ENCODE assay signal across 26 cellular contexts in the genomic region with DNA sequence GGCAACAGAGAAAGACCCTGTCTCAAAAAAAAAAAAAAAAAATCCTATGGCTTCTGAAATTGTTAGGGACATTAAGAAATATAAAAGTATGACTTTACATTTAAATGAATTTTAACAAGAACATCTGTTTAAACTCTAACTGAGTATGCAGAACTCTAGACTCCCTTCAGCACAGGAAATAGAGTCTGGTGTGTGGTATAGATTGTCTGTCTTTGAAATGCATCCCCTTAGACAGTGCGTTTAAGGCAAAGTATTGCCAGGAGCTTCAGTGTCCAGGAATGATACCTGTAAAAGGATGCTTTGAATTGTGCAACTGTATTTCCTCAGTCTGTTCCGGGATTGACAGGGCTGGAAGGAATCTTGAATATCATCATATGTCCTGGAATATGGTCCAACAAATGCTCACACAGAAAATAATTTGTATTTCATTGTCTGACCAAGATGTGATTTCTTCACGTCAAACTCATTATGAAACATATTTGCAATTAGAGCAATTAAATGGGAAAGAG.
"Had no signal": no experiment of that assay in that cellular context is flagged by ENCODE, and none has a peak within 500 bp of the region (broad histone marks: within the 10 kb centered on the region; RNA-seq: fewer than 3 reads in every experiment).

No MANE protein-coding gene starts in this region.

- H3K27me3 ChIP-seq: pancreas, sigmoid colon, tibial nerve, uterus had no signal

- H3K36me3 ChIP-seq: pancreas, prostate gland, tibial nerve, uterus had no signal

- H3K9me3 ChIP-seq: left ventricle myocardium inferior, pancreas, prostate gland, sigmoid colon, tibial nerve, uterus had no signal

- DNase-seq: hypothalamus; immature natural killer cell; kidney; left ventricle myocardium inferior; mesendoderm; pancreas; posterior cingulate gyrus; retina; right cardiac atrium; sigmoid colon; small intestine; stimulated activated CD4-positive, alpha-beta T cell treated with anti-CD3 and anti-CD28 coated beads, Interleukin-1b, Interleukin-23, amount 100 ng/mL, for 48 hours; stimulated activated CD4-positive, alpha-beta T cell treated with anti-CD3 and anti-CD28 coated beads, Interleukin-2, amount 100 ng/mL, for 48 hours; stimulated activated CD4-positive, alpha-beta T cell treated with anti-CD3 and anti-CD28 coated beads, Interleukin-4, amount 100 ng/mL, for 4 hours; stimulated activated CD8-positive, alpha-beta memory T cell treated with anti-CD3 and anti-CD28 coated beads, Interleukin-4, amount 100 ng/mL, for 48 hours; stimulated activated naive CD4-positive, alpha-beta T cell treated with Interleukin-2 at 50 U/mL for 16 hours; stimulated activated naive CD8-positive, alpha-beta T cell treated with anti-CD3 and anti-CD28 coated beads, Interleukin-15, amount 100 ng/mL, for 72 hours; substantia nigra; uterus had no signal

- H3K4me1 ChIP-seq: pancreas, prostate gland, sigmoid colon, uterus had no signal

- ATAC-seq: naive thymus-derived CD4-positive, alpha-beta T cell; natural killer cell treated with Interleukin-12 subunit alpha and Interleukin-12 subunit beta and Interleukin-15 and Interleukin-18, amount 100 ng/mL, for 72 hours; pancreas; right cardiac atrium; stimulated activated memory B cell treated with anti-CD40 and anti-IgM and Interleukin-4, amounts not matched to agents 10 μg/mL and 1 μg/mL and 100 μg/mL, for 72 hours had no signal

- H3K4me3 ChIP-seq: left ventricle myocardium inferior, lung, pancreas, prostate gland, sigmoid colon, tibial nerve, uterus had no signal

- H3K27ac ChIP-seq: left ventricle myocardium inferior, pancreas, prostate gland, sigmoid colon, uterus had no signal

- FAIRE-seq: islet of Langerhans, kidney, pancreas, small intestine had no signal
